1 cellular context compared by ENCODE assay signal in the genomic region with DNA sequence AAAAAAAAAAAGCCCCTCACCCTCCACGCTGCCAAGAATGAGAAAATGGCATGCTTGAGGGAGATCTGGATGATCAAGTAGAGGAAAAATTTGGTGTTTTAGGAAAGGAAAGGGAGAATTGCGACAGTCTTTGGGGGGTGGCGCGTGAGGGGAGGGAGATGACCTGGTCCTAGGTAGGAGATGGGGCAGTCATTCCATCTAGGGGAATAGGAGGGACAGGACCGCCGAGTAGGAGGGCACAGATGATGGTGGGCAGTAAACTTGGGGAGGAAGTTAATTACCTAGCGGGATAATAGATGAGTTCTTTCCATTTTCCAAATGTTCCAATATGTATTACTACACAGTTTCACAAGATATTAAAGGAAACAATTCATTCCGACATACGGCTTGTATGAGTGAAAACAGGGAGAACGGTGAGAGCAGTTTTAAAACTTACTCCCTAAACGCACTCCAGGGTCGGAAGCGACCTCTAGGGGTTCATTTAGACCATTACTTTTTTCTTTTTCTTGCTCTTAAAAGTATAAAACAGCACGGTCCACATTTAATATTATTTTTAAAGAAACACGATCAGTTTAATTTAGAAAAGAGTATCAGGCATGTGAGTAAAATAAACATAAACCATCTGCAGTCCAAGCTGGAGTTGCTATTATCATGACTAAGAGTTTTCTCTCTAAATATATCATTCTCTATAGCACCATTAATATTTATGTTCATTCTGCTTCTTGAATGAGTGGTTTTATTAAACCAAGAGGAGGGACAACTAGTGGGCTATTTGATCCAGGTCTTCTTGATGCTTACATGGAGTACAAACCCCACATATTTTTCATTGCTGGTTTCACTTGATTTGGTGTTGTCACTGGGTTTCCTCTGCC.
TF ChIP-seq lines count a peak whose summit lies in the region.

No MANE protein-coding gene starts in this region.

TF ChIP-seq in HCT116, 20 proteins besides CTCF, POLR2A, EP300 and RAD21 (continued from another document):
- TF ChIP-seq TCF7L2 (IDR thresholded peaks at IDR 0.05; ENCODE audit: borderline replicate concordance, extremely low read depth, insufficient read depth, insufficient read length) (no peak), FOSL1 (IDR thresholded peaks at IDR 0.05; ENCODE audit: low read depth) (no peak), EZH2phosphoT487 (IDR thresholded peaks at IDR 0.05; ENCODE audit: borderline replicate concordance) (no peak), JUND (IDR thresholded peaks at IDR 0.05) (no peak), SP1 (IDR thresholded peaks at IDR 0.05; ENCODE audit: low read depth) (no peak), ZFX (IDR thresholded peaks at IDR 0.05) (no peak), SRF (IDR thresholded peaks at IDR 0.05; ENCODE audit: low read depth) (no peak), SIN3A (IDR thresholded peaks at IDR 0.05; ENCODE audit: low read depth) (no peak)
- TF ChIP-seq, protein P1, sequence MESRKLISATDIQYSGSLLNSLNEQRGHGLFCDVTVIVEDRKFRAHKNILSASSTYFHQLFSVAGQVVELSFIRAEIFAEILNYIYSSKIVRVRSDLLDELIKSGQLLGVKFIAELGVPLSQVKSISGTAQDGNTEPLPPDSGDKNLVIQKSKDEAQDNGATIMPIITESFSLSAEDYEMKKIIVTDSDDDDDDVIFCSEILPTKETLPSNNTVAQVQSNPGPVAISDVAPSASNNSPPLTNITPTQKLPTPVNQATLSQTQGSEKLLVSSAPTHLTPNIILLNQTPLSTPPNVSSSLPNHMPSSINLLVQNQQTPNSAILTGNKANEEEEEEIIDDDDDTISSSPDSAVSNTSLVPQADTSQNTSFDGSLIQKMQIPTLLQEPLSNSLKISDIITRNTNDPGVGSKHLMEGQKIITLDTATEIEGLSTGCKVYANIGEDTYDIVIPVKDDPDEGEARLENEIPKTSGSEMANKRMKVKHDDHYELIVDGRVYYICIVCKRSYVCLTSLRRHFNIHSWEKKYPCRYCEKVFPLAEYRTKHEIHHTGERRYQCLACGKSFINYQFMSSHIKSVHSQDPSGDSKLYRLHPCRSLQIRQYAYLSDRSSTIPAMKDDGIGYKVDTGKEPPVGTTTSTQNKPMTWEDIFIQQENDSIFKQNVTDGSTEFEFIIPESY (IDR thresholded peaks at IDR 0.05; ENCODE audit: extremely low read depth, insufficient replicate concordance, low read length), result no peak
- TF ChIP-seq, protein P2, sequence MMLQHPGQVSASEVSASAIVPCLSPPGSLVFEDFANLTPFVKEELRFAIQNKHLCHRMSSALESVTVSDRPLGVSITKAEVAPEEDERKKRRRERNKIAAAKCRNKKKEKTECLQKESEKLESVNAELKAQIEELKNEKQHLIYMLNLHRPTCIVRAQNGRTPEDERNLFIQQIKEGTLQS (IDR thresholded peaks at IDR 0.05), result no peak
